In genomic region chr7:7408001-7408770, GRCh38 we compare ENCODE assay signal across 24 cellular contexts.
A peak's percentile ranks its signal among the peaks of the same experiment; 100 is the strongest.
DNase-seq lines count a peak whose midpoint lies in the region; ATAC-seq and TF ChIP-seq lines count a peak whose summit lies in the region.
"Had no signal": no experiment of that assay in that cellular context is flagged by ENCODE, and none has a peak within 500 bp of the region (broad histone marks: within the 10 kb centered on the region; RNA-seq: fewer than 3 reads in every experiment).

No MANE protein-coding gene starts in this region.

- ATAC-seq in esophagus mucosa (peak; percentile 100), upper lobe of right lung (peak; percentile 64)
- ATAC-seq: CD8-positive, alpha-beta T cell; heart left ventricle; left lobe of liver had no signal

- H3K9me3 ChIP-seq in mucosa of rectum (ENCODE audit: control insufficient read depth in 2 of 2, low read length in 2 of 2) (no peaks in the 10 kb centered on the region), upper lobe of right lung (no peaks in the 10 kb centered on the region)
- H3K9me3 ChIP-seq: HAP-1 had no signal

- H3K4me3 ChIP-seq in mucosa of rectum (ENCODE audit: low read length in 2 of 2) = peak overlapping the region; percentile 51 to 55
- H3K4me3 ChIP-seq in upper lobe of right lung = no peak overlapping the region
- H3K4me3 ChIP-seq: HAP-1, heart left ventricle had no signal

- H3K36me3 ChIP-seq in mucosa of rectum (ENCODE audit: control insufficient read depth in 2 of 2, insufficient read depth in 2 of 2, low read length in 2 of 2) (no peaks in the 10 kb centered on the region), upper lobe of right lung (no peaks in the 10 kb centered on the region)
- H3K36me3 ChIP-seq: HAP-1, heart left ventricle had no signal

- peak; percentile 27 for DNase-seq in NCI-H748 (lab: John Stamatoyannopoulos, UW; ENCODE audit: unreplicated experiment)
- no peak for DNase-seq in NCI-H748 treated with DMSO at 0.1 percent for 48 hours (lab: John Stamatoyannopoulos, UW)
- DNase-seq in upper lobe of right lung = no peak
- DNase-seq in GOT3 (lab: John Stamatoyannopoulos, UW) = no peak
- no peak for DNase-seq in AG20443 (ENCODE audit: low spot score)
- DNase-seq in DMS 273 treated with DMSO at 0.1 percent for 48 hours (lab: John Stamatoyannopoulos, UW) = no peak
- DNase-seq: activated CD4-positive, alpha-beta memory T cell treated with anti-CD3 and anti-CD28 coated beads, Interleukin-2, amount 10 ng/mL, durations not matched to agents 7 days and 5 days; AML-193; aorta; caudate nucleus; CD8-positive, alpha-beta T cell; dermis blood vessel endothelial cell; DMS79 treated with DMSO at 0.1 percent for 48 hours; heart left ventricle; IMR-90; NCI-H1105 treated with DMSO at 0.1 percent for 48 hours; NCI-H2029 treated with DMSO at 0.1 percent for 48 hours; NCI-H345; nephron progenitor cell; posterior cingulate gyrus had no signal

- no peak for TF ChIP-seq CTCF in upper lobe of right lung (IDR thresholded peaks at IDR 0.05)

- peak overlapping the region; percentile 75 to 85 for H3K27ac ChIP-seq in mucosa of rectum (ENCODE audit: low read depth in 2 of 2, low read length in 2 of 2)
- H3K27ac ChIP-seq in upper lobe of right lung = no peak overlapping the region
- H3K27ac ChIP-seq: heart left ventricle had no signal

- H3K4me1 ChIP-seq in mucosa of rectum (ENCODE audit: control insufficient read depth in 2 of 2, insufficient read depth in 2 of 2, low read length in 2 of 2) (peaks cover 15 to 19% of the 10 kb centered on the region in 2 donors), upper lobe of right lung (no peaks in the 10 kb centered on the region)
- H3K4me1 ChIP-seq: HAP-1, heart left ventricle had no signal

- peak overlapping the region in 1 of 2 donors; percentile 26 for H3K9ac ChIP-seq in mucosa of rectum (ENCODE audit: low read depth in 1 of 2, low read length in 2 of 2)

- intact Hi-C loops in upper lobe of right lung (cut with DNase I) = no loop called here

- H3K27me3 ChIP-seq in mucosa of rectum (ENCODE audit: control insufficient read depth in 2 of 2, insufficient read depth in 2 of 2, low read length in 2 of 2) (no peaks in the 10 kb centered on the region), upper lobe of right lung (no peaks in the 10 kb centered on the region)
- H3K27me3 ChIP-seq: heart left ventricle had no signal
